Comparison of ENCODE assay signal across 4 cellular contexts in genomic region chr1:155193991-155194240, GRCh38. TPM values are rescaled to one million over a fixed set of nuclear protein-coding genes. Genes with fewer than 3 reads are reported as not detected.
A peak's percentile ranks its signal among the peaks of the same experiment; 100 is the strongest.
DNase-seq lines count a peak whose midpoint lies in the region; ATAC-seq and TF ChIP-seq lines count a peak whose summit lies in the region.
"Not testable (repeated sequence)": the region's sequence is repeated elsewhere in the genome, so short reads cannot be mapped to it uniquely, and the experiment has no call there.

No MANE protein-coding gene starts in this region.

- not testable (repeated sequence) for TF ChIP-seq POLR2A in esophagus squamous epithelium (IDR thresholded peaks at IDR 0.05)

- H3K4me3 ChIP-seq in esophagus squamous epithelium (peak overlapping the region; percentile 33 to 71 (median 54)), neutrophil (ENCODE audit: low read depth in 1 of 2, low read length in 1 of 2) (peak overlapping the region; percentile 64 to 71)

- POLR2A ChIA-PET in CD4-positive, alpha-beta T cell (lab: Charles Lee), result interaction anchor here (0.6 to 3.6 kb wide), 16 partner anchors 13 to 1247 kb away, joined by 3 to 31 read pairs (median 4); partner anchors contain the start of genes DENND4B, KRTCAP2, MTX1 and PBXIP1
- POLR2A ChIA-PET in activated CD4-positive, alpha-beta T cell treated with anti-CD3 and anti-CD28 coated beads for 36 hours (lab: Charles Lee), result interaction anchor here (0.6 to 3.3 kb wide), 9 partner anchors 15 to 974 kb away, joined by 3 to 17 read pairs (median 4); partner anchors contain the start of genes KRTCAP2, TRIM46 and UBAP2L

- not testable (repeated sequence) for H3K27me3 ChIP-seq in CD4-positive, alpha-beta T cell (ENCODE audit: control insufficient read depth, insufficient read depth, low read length); esophagus squamous epithelium
- H3K27me3 ChIP-seq in neutrophil, result peaks cover 41% of the 10 kb centered on the region

- intact Hi-C loops in CD4-positive, alpha-beta T cell (cut with DNase I, micrococcal nuclease), result loop anchor here (1.0 to 5.0 kb wide), 5 partner anchors 15 to 587 kb away; partner anchors contain the start of genes ADAR (in 1 of the 2) and MTX1 (in 1 of the 2)
- intact Hi-C loops in activated CD4-positive, alpha-beta T cell treated with anti-CD3 and anti-CD28 coated beads for 36 hours (cut with DNase I, micrococcal nuclease), result loop anchor here (1.0 to 5.0 kb wide), 16 partner anchors 14 to 663 kb away; partner anchors contain the start of genes MTX1 (in 2 of the 2), CKS1B (in 1 of the 2), CLK2 (in 1 of the 2) and FDPS (in 1 of the 2)
- intact Hi-C loops in esophagus squamous epithelium (cut with DNase I), result not testable (repeated sequence)

- 0 to 5% methylated on average over 7 to 14 of the region's 16 CpGs for WGBS in esophagus squamous epithelium, 2 donors

- not testable (repeated sequence) for ATAC-seq in CD4-positive, alpha-beta T cell (ENCODE audit: poor library complexity); activated CD4-positive, alpha-beta T cell treated with anti-CD3 and anti-CD28 coated beads for 36 hours

- DNase-seq in CD4-positive, alpha-beta T cell; activated CD4-positive, alpha-beta T cell treated with anti-CD3 and anti-CD28 coated beads for 36 hours; esophagus squamous epithelium (lab: John Stamatoyannopoulos, UW): not testable (repeated sequence)

- peak overlapping the region; percentile 96 for H3K27ac Mint-ChIP-seq in CD4-positive, alpha-beta T cell
- peak overlapping the region; percentile 96 for H3K27ac Mint-ChIP-seq in activated CD4-positive, alpha-beta T cell treated with anti-CD3 and anti-CD28 coated beads for 36 hours

- H3K4me1 Mint-ChIP-seq in CD4-positive, alpha-beta T cell (ENCODE audit: low read depth), result peaks cover 27% of the 10 kb centered on the region
- peaks cover 31% of the 10 kb centered on the region for H3K4me1 Mint-ChIP-seq in activated CD4-positive, alpha-beta T cell treated with anti-CD3 and anti-CD28 coated beads for 36 hours

- peak overlapping the region; percentile 96 for H3K4me3 Mint-ChIP-seq in CD4-positive, alpha-beta T cell
- H3K4me3 Mint-ChIP-seq in activated CD4-positive, alpha-beta T cell treated with anti-CD3 and anti-CD28 coated beads for 36 hours, result peak overlapping the region; percentile 94

- not testable (repeated sequence) for TF ChIP-seq CTCF in CD4-positive, alpha-beta T cell (IDR thresholded peaks at IDR 0.05); esophagus squamous epithelium (IDR thresholded peaks at IDR 0.05); neutrophil (IDR thresholded peaks at IDR 0.05)

- not testable (repeated sequence) for H3K36me3 Mint-ChIP-seq in CD4-positive, alpha-beta T cell (ENCODE audit: low read depth); activated CD4-positive, alpha-beta T cell treated with anti-CD3 and anti-CD28 coated beads for 36 hours (ENCODE audit: low read depth)

- peak overlapping the region; percentile 48 for H3K27ac ChIP-seq in CD4-positive, alpha-beta T cell (ENCODE audit: low read depth, low read length)
- H3K27ac ChIP-seq in esophagus squamous epithelium, result peak overlapping the region; percentile 91 to 98 (median 96)
- H3K27ac ChIP-seq in neutrophil, result not testable (repeated sequence)

- not testable (repeated sequence) for H3K27me3 Mint-ChIP-seq in CD4-positive, alpha-beta T cell; activated CD4-positive, alpha-beta T cell treated with anti-CD3 and anti-CD28 coated beads for 36 hours

- not testable (repeated sequence) for H3K9me3 Mint-ChIP-seq in CD4-positive, alpha-beta T cell; activated CD4-positive, alpha-beta T cell treated with anti-CD3 and anti-CD28 coated beads for 36 hours (ENCODE audit: low read depth)

- H3K4me1 ChIP-seq in esophagus squamous epithelium, result peaks cover 32 to 47% (median 32%) of the 10 kb centered on the region in 3 donors
- peaks cover 28 to 30% of the 10 kb centered on the region in 2 experiments for H3K4me1 ChIP-seq in neutrophil (ENCODE audit: control insufficient read depth in 1 of 2, insufficient read depth in 1 of 2, low read depth in 1 of 2, low read length in 1 of 2)

- H3K9me3 ChIP-seq in CD4-positive, alpha-beta T cell (ENCODE audit: control insufficient read depth, low read length); esophagus squamous epithelium; neutrophil: not testable (repeated sequence)

- CTCF ChIA-PET in CD4-positive, alpha-beta T cell (lab: Charles Lee), result interaction anchor here (0.9 to 3.6 kb wide), 14 partner anchors 13 to 715 kb away, joined by 3 to 34 read pairs (median 6); partner anchors contain the start of genes KRTCAP2, MTX1 and TRIM46
- CTCF ChIA-PET in activated CD4-positive, alpha-beta T cell treated with anti-CD3 and anti-CD28 coated beads for 36 hours (lab: Charles Lee), result interaction anchor here (0.5 to 3.7 kb wide), 30 partner anchors 8 to 1720 kb away, joined by 3 to 75 read pairs (median 5); partner anchors contain the start of genes KRTCAP2, MTX1, THBS3 and TRIM46

- H3K36me3 ChIP-seq in esophagus squamous epithelium (peaks cover 0 to 26% (median 0%) of the 10 kb centered on the region in 3 donors), neutrophil (peaks cover 15% of the 10 kb centered on the region)

RNA-seq across cellular contexts. Expression of gene THBS3, which starts 13.8 kb away (rescaled TPM):
- 10 to 100 TPM; 25.5 to 26.1 TPM for total RNA-seq in CD4-positive, alpha-beta T cell
- total RNA-seq in activated CD4-positive, alpha-beta T cell treated with anti-CD3 and anti-CD28 coated beads for 36 hours, result 10 to 100 TPM; 12.8 to 13.7 TPM
- total RNA-seq in esophagus squamous epithelium, result 10 to 100 TPM in 3 of 4 donors, 1 to 10 TPM in 1; 8.7 to 18.5 (median 11.1) TPM

RNA-seq across cellular contexts. Expression of gene MTX1, which starts 14.6 kb away (rescaled TPM):
- 10 to 100 TPM; 19.9 to 20.7 TPM for total RNA-seq in CD4-positive, alpha-beta T cell
- total RNA-seq in activated CD4-positive, alpha-beta T cell treated with anti-CD3 and anti-CD28 coated beads for 36 hours, result 10 to 100 TPM; 52.8 to 52.9 TPM
- 10 to 100 TPM; 34.0 to 59.1 (median 42.9) TPM for total RNA-seq in esophagus squamous epithelium

RNA-seq across cellular contexts. Expression of gene TRIM46, which starts 20.3 kb away (rescaled TPM):
- 1 to 10 TPM; 2.9 to 3.0 TPM for total RNA-seq in CD4-positive, alpha-beta T cell
- total RNA-seq in activated CD4-positive, alpha-beta T cell treated with anti-CD3 and anti-CD28 coated beads for 36 hours, result 1 to 10 TPM; 6.3 to 6.9 TPM
- total RNA-seq in esophagus squamous epithelium, result under 1 TPM in 3 of 4 donors, not detected in 1; 0.30 to 0.53 (median 0.38) TPM

RNA-seq across cellular contexts. Expression of gene KRTCAP2, which starts 20.8 kb away (rescaled TPM):
- total RNA-seq in CD4-positive, alpha-beta T cell, result 10 to 100 TPM; 77.8 TPM
- total RNA-seq in activated CD4-positive, alpha-beta T cell treated with anti-CD3 and anti-CD28 coated beads for 36 hours, result 100 to 1,000 TPM; 125 to 300 TPM
- total RNA-seq in esophagus squamous epithelium, result 100 to 1,000 TPM in 1 of 4 donors, 10 to 100 TPM in 3; 70.8 to 122 (median 73.8) TPM

RNA-seq across cellular contexts. Expression of gene DPM3, which starts 53.6 kb away (rescaled TPM):
- total RNA-seq in CD4-positive, alpha-beta T cell, result 10 to 100 TPM; 17.6 to 20.5 TPM
- total RNA-seq in activated CD4-positive, alpha-beta T cell treated with anti-CD3 and anti-CD28 coated beads for 36 hours, result 10 to 100 TPM; 29.8 to 34.3 TPM
- 10 to 100 TPM; 33.1 to 67.7 (median 45.4) TPM for total RNA-seq in esophagus squamous epithelium
